8 cellular contexts compared by ENCODE assay signal in genomic region chr22:46296257-46297150, GRCh38.
A peak's percentile ranks its signal among the peaks of the same experiment; 100 is the strongest.
DNase-seq lines count a peak whose midpoint lies in the region; ATAC-seq and TF ChIP-seq lines count a peak whose summit lies in the region.

GTSE1 (plus strand) TSS chr22:46296870; CDS start chr22:46297401, 531 bp downstream.

- H3K9me3 Mint-ChIP-seq in central memory CD8-positive, alpha-beta T cell: no peaks in the 10 kb centered on the region

- peaks cover 45% of the 10 kb centered on the region for H3K4me1 Mint-ChIP-seq in central memory CD8-positive, alpha-beta T cell

- peaks cover 26% of the 10 kb centered on the region for H3K36me3 Mint-ChIP-seq in central memory CD8-positive, alpha-beta T cell (ENCODE audit: insufficient read depth)

- no peaks in the 10 kb centered on the region for H3K27me3 Mint-ChIP-seq in central memory CD8-positive, alpha-beta T cell

- peak within 1 kb of the TSS; percentile 79 for H3K4me3 ChIP-seq in AG09309 (ENCODE audit: control insufficient read depth, low read depth, low read length)

- ATAC-seq in GM19023 (IDR thresholded peaks at IDR 0.05; ENCODE audit: unreplicated experiment): peak; percentile 97
- ATAC-seq in HG03280 (IDR thresholded peaks at IDR 0.05; ENCODE audit: unreplicated experiment): peak; percentile 93
- peak; percentile 99 for ATAC-seq in central memory CD8-positive, alpha-beta T cell (replicated peaks; ENCODE audit: extremely low read depth, poor library complexity, severe bottlenecking)

- H3K4me3 Mint-ChIP-seq in central memory CD8-positive, alpha-beta T cell: peak within 1 kb of the TSS; percentile 96

- DNase-seq in AG09309 (ENCODE audit: low read depth): peak; percentile 86
- DNase-seq in NCI-H345 treated with DMSO at 0.1 percent for 48 hours (lab: John Stamatoyannopoulos, UW; ENCODE audit: unreplicated experiment): peak; percentile 83
- DNase-seq in activated CD4-positive, CD25-positive, alpha-beta regulatory T cell treated with anti-CD3 and anti-CD28 coated beads, Interleukin-2, amount 50 U/mL, for 16 hours (ENCODE audit: low read depth, low spot score): peak; percentile 95
- peak; percentile 90 to 95 for DNase-seq in central memory CD8-positive, alpha-beta T cell (ENCODE audit: low spot score in 2 of 2)
- DNase-seq in iris pigment epithelial cell (ENCODE audit: low read depth): peak; percentile 95
- DNase-seq in stimulated activated CD4-positive, alpha-beta T cell treated with anti-CD3 and anti-CD28 coated beads, Interleukin-12 subunit alpha, Interleukin-12 subunit beta, amount 100 ng/mL, for 4 hours: peak; percentile 95

- H3K27ac Mint-ChIP-seq in central memory CD8-positive, alpha-beta T cell (ENCODE audit: low read depth): peak within 1 kb of the TSS; percentile 99

- no peak for TF ChIP-seq CTCF in AG09309 (IDR thresholded peaks at IDR 0.05; ENCODE audit: control insufficient read depth, insufficient read depth, low read depth, low read length, missing control alignments)

Comparison
In these comparisons a context has a peak if more than half of its experiments do, and no peak if none do; other contexts are left out.
1. Peak in every context shown above with its lines: DNase-seq, ATAC-seq and H3K4me3 ChIP-seq.